ENCODE assay signal across 6 cellular contexts in genomic region chr9:33734247-33734646, GRCh38.
DNase-seq lines count a peak whose midpoint lies in the region; ATAC-seq, FAIRE-seq and TF ChIP-seq lines count a peak whose summit lies in the region.
"Not testable (repeated sequence)": the region's sequence is repeated elsewhere in the genome, so short reads cannot be mapped to it uniquely, and the experiment has no call there.

No MANE protein-coding gene starts in this region.

- DNase-seq in GM23338 (ENCODE audit: low spot score); PC-3; astrocyte (ENCODE audit: low read depth): not testable (repeated sequence)

- H3K27ac Mint-ChIP-seq in GM23338 (peak overlapping the region; percentile 14; the same call in 1 of the 2 replicates), astrocyte (ENCODE audit: unreplicated experiment) (peak overlapping the region; percentile 43)

- intact Hi-C loops in PC-3 (cut with micrococcal nuclease) = not testable (repeated sequence)

- POLR2A ChIA-PET in PC-3 (lab: Charles Lee; ENCODE audit: unreplicated experiment) = not testable (repeated sequence)

- not testable (repeated sequence) for H3K27ac ChIP-seq in GM23338 (ENCODE audit: low read depth); astrocyte (ENCODE audit: low read depth, low read length)
- H3K27ac ChIP-seq in PC-3 (ENCODE audit: low read length) (peak overlapping the region; percentile 80), esophagus (ENCODE audit: low read depth in 2 of 2, low read length in 1 of 2) (peak overlapping the region; percentile 62 to 93), mucosa of rectum (ENCODE audit: low read depth in 2 of 2, low read length in 2 of 2) (peak overlapping the region; percentile 65 to 79), skin epidermis (peak overlapping the region in 15 of 21 experiments; percentile 43 to 86 (median 70))

- 0 out of 2 replicates have a peak overlapping the region, but pooled peaks have one; percentile 9 for H3K9ac ChIP-seq in PC-3 (ENCODE audit: low read length)
- not testable (repeated sequence) for H3K9ac ChIP-seq in astrocyte (ENCODE audit: low read length); mucosa of rectum (ENCODE audit: low read depth in 1 of 2, low read length in 2 of 2)

- H3K36me3 ChIP-seq in GM23338 (ENCODE audit: insufficient read depth); PC-3 (ENCODE audit: low read depth, low read length); astrocyte (ENCODE audit: insufficient read depth, low read length); esophagus (ENCODE audit: control insufficient read depth in 2 of 2, insufficient read depth in 2 of 2, low read length in 1 of 2); mucosa of rectum (ENCODE audit: control insufficient read depth in 2 of 2, insufficient read depth in 2 of 2, low read length in 2 of 2): not testable (repeated sequence)

- not testable (repeated sequence) for H3K9me2 ChIP-seq in GM23338 (ENCODE audit: insufficient read depth); PC-3 (replicated peaks; ENCODE audit: low read length)

- not testable (repeated sequence) for BruUV-seq in PC-3 (replicated peaks; lab: Mats Ljungman, UMichigan)

- CTCF ChIA-PET in PC-3 (lab: Charles Lee) = not testable (repeated sequence)

- not testable (repeated sequence) for H3K9me3 ChIP-seq in PC-3 (ENCODE audit: low read length); astrocyte (ENCODE audit: insufficient read depth, low read depth, low read length); esophagus (ENCODE audit: control insufficient read depth in 2 of 2, insufficient read depth in 1 of 2, low read depth in 1 of 2, low read length in 1 of 2); mucosa of rectum (ENCODE audit: control insufficient read depth in 2 of 2, low read length in 2 of 2)

- not testable (repeated sequence) for H3K36me3 Mint-ChIP-seq in GM23338 (ENCODE audit: low read depth); astrocyte (ENCODE audit: low read depth, unreplicated experiment)

- not testable (repeated sequence) for H3K4me3 Mint-ChIP-seq in GM23338; astrocyte (ENCODE audit: unreplicated experiment)

- H2AFZ ChIP-seq in GM23338; PC-3 (ENCODE audit: low read length); astrocyte (ENCODE audit: low read depth, low read length): not testable (repeated sequence)

- H3K4me3 ChIP-seq in GM23338; PC-3 (ENCODE audit: low read length); astrocyte (ENCODE audit: insufficient read depth, low read depth, low read length); esophagus (ENCODE audit: low read depth in 1 of 2, low read length in 2 of 2); mucosa of rectum (ENCODE audit: low read length in 2 of 2); skin epidermis: not testable (repeated sequence)

- not testable (repeated sequence) for H3K4me1 ChIP-seq in GM23338 (ENCODE audit: insufficient read depth); astrocyte (ENCODE audit: insufficient read depth, low read length); esophagus (ENCODE audit: control insufficient read depth in 2 of 2, insufficient read depth in 2 of 2, low read length in 1 of 2)
- H3K4me1 ChIP-seq in PC-3 (ENCODE audit: insufficient read depth, low read length) = peaks cover 29% of the 10 kb centered on the region
- H3K4me1 ChIP-seq in mucosa of rectum (ENCODE audit: control insufficient read depth in 2 of 2, insufficient read depth in 2 of 2, low read length in 2 of 2) = peaks cover 4 to 10% of the 10 kb centered on the region in 2 donors

- WGBS in esophagus, 2 donors = 94 to 95% methylated on average over 2 of the region's 2 CpGs

- H3K4me1 Mint-ChIP-seq in GM23338; astrocyte (ENCODE audit: low read depth, unreplicated experiment): not testable (repeated sequence)

- not testable (repeated sequence) for H3K27me3 ChIP-seq in GM23338 (ENCODE audit: insufficient read depth); PC-3 (ENCODE audit: low read length); astrocyte (ENCODE audit: insufficient read depth, low read length); esophagus (ENCODE audit: control insufficient read depth in 1 of 2, insufficient read depth in 2 of 2, low read length in 2 of 2); mucosa of rectum (ENCODE audit: control insufficient read depth in 2 of 2, insufficient read depth in 2 of 2, low read length in 2 of 2)

- TF ChIP-seq CTCF in GM23338 (conservative IDR thresholded peaks at IDR 0.05; ENCODE audit: low read depth in 2 of 2); PC-3 (conservative IDR thresholded peaks at IDR 0.05; ENCODE audit: low read depth, low read length); astrocyte (IDR thresholded peaks at IDR 0.05; ENCODE audit: insufficient read depth, low read depth, low read length): not testable (repeated sequence)

- H3K9me3 Mint-ChIP-seq in GM23338; astrocyte (ENCODE audit: unreplicated experiment): not testable (repeated sequence)

- H3K4me2 ChIP-seq in GM23338; astrocyte (ENCODE audit: low read length): not testable (repeated sequence)
- H3K4me2 ChIP-seq in PC-3 (ENCODE audit: low read length) = peak overlapping the region; percentile 51

- not testable (repeated sequence) for H3K27me3 Mint-ChIP-seq in GM23338 (ENCODE audit: insufficient read depth, low read depth, poor library complexity)
- peaks cover 25% of the 10 kb centered on the region for H3K27me3 Mint-ChIP-seq in astrocyte (ENCODE audit: low read depth, unreplicated experiment)

- H4K20me1 ChIP-seq in GM23338 (replicated peaks; ENCODE audit: insufficient read depth); PC-3 (ENCODE audit: low read length); astrocyte (ENCODE audit: insufficient read depth, low read length): not testable (repeated sequence)

- not testable (repeated sequence) for H3F3A ChIP-seq in GM23338 (replicated peaks; ENCODE audit: low read depth); PC-3 (ENCODE audit: low read length, unreplicated experiment)

- ATAC-seq in GM23338, PC-3: not testable (repeated sequence)

- H3K79me2 ChIP-seq in GM23338 (replicated peaks; ENCODE audit: insufficient read depth); PC-3 (ENCODE audit: low read length); astrocyte (ENCODE audit: insufficient read depth, low read length): not testable (repeated sequence)

- not testable (repeated sequence) for FAIRE-seq in astrocyte (lab: Jason Lieb, UNC)
